In the genomic region with DNA sequence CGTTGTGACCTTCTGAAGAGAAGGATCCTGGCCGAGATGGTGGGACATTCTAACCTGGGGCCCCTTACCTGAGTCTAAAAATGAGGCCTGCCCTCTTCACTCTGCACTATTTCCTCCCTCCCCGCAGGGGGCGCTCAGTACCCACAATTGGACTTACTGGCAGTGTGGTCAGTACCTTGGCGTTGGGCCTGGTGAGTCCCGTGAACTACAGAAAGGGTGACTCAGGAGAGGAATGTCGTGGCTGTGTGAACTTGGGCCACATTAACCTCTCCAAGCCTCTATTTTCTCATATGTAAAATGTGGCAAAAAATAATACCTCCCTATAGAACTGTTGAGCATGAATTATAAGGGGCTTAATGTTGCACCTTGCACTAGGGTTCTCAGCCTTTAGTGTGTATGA, we compare ENCODE assay signal across 1 cellular context.
TF ChIP-seq lines count a peak whose summit lies in the region.

No MANE protein-coding gene starts in this region.

TF ChIP-seq in HepG2, 621 proteins besides CTCF, POLR2A, EP300 and RAD21 (continued from another document and continues in another):
- TF ChIP-seq, protein P1, sequence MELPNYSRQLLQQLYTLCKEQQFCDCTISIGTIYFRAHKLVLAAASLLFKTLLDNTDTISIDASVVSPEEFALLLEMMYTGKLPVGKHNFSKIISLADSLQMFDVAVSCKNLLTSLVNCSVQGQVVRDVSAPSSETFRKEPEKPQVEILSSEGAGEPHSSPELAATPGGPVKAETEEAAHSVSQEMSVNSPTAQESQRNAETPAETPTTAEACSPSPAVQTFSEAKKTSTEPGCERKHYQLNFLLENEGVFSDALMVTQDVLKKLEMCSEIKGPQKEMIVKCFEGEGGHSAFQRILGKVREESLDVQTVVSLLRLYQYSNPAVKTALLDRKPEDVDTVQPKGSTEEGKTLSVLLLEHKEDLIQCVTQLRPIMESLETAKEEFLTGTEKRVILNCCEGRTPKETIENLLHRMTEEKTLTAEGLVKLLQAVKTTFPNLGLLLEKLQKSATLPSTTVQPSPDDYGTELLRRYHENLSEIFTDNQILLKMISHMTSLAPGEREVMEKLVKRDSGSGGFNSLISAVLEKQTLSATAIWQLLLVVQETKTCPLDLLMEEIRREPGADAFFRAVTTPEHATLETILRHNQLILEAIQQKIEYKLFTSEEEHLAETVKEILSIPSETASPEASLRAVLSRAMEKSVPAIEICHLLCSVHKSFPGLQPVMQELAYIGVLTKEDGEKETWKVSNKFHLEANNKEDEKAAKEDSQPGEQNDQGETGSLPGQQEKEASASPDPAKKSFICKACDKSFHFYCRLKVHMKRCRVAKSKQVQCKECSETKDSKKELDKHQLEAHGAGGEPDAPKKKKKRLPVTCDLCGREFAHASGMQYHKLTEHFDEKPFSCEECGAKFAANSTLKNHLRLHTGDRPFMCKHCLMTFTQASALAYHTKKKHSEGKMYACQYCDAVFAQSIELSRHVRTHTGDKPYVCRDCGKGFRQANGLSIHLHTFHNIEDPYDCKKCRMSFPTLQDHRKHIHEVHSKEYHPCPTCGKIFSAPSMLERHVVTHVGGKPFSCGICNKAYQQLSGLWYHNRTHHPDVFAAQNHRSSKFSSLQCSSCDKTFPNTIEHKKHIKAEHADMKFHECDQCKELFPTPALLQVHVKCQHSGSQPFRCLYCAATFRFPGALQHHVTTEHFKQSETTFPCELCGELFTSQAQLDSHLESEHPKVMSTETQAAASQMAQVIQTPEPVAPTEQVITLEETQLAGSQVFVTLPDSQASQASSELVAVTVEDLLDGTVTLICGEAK (IDR thresholded peaks at IDR 0.05), result no peak
- TF ChIP-seq, protein P1 (CRISPR knock-in tag; IDR thresholded peaks at IDR 0.05), result no peak; the same call in 1 of the 2 replicates
- TF ChIP-seq ATF4 (CRISPR knock-in tag; IDR thresholded peaks at IDR 0.05) (no peak), GABPA (IDR thresholded peaks at IDR 0.05; ENCODE audit: low read depth, low read length) (no peak), GABPA (CRISPR knock-in tag; IDR thresholded peaks at IDR 0.05; ENCODE audit: low read depth) (peak; percentile 33; the same call in 1 of the 2 replicates), ZNF572 (CRISPR knock-in tag; IDR thresholded peaks at IDR 0.05) (no peak), ZNF430 (CRISPR knock-in tag; IDR thresholded peaks at IDR 0.05) (no peak), HMGXB4 (CRISPR knock-in tag; IDR thresholded peaks at IDR 0.05; ENCODE audit: borderline replicate concordance in 1 of 2, low read depth in 1 of 2) (peak; percentile 78 to 89; a peak in 3 of 4 replicates), ZNF263 (CRISPR knock-in tag; IDR thresholded peaks at IDR 0.05) (0 out of 2 replicates have a peak, but pooled peaks have one; percentile 54), ZSCAN31 (CRISPR knock-in tag; IDR thresholded peaks at IDR 0.05; ENCODE audit: low read depth) (no peak), IRX3 (CRISPR knock-in tag; IDR thresholded peaks at IDR 0.05; ENCODE audit: borderline replicate concordance, low read depth) (no peak), ZNF207 (IDR thresholded peaks at IDR 0.05; ENCODE audit: borderline replicate concordance) (no peak), THAP11 (CRISPR knock-in tag; IDR thresholded peaks at IDR 0.05) (peak; percentile 74), KLF12 (CRISPR knock-in tag; IDR thresholded peaks at IDR 0.05; ENCODE audit: borderline replicate concordance) (no peak), RFX1 (IDR thresholded peaks at IDR 0.05) (no peak), ATF7-NPFF (CRISPR knock-in tag; IDR thresholded peaks at IDR 0.05; ENCODE audit: low read depth) (no peak), ZNF329 (CRISPR knock-in tag; IDR thresholded peaks at IDR 0.05; ENCODE audit: low read depth) (no peak), HOXA3 (CRISPR knock-in tag; IDR thresholded peaks at IDR 0.05) (peak; percentile 51; the same call in 1 of the 2 replicates), ZNF713 (CRISPR knock-in tag; IDR thresholded peaks at IDR 0.05) (no peak), ZNF552 (CRISPR knock-in tag; IDR thresholded peaks at IDR 0.05; ENCODE audit: borderline replicate concordance) (no peak), PHB2 (IDR thresholded peaks at IDR 0.05; ENCODE audit: partially characterized antibody) (no peak), ZNF7 (CRISPR knock-in tag; IDR thresholded peaks at IDR 0.05) (no peak), ZBTB7B (CRISPR knock-in tag; IDR thresholded peaks at IDR 0.05) (no peak; the same call in 1 of the 2 replicates), ZNF558 (CRISPR knock-in tag; IDR thresholded peaks at IDR 0.05; ENCODE audit: borderline replicate concordance) (no peak), SUZ12 (IDR thresholded peaks at IDR 0.05; ENCODE audit: low read depth, low read length) (no peak), ZNF253 (CRISPR knock-in tag; IDR thresholded peaks at IDR 0.05; ENCODE audit: borderline replicate concordance) (no peak), BCLAF1 (IDR thresholded peaks at IDR 0.05) (no peak), MAFF (IDR thresholded peaks at IDR 0.05; ENCODE audit: low read depth, low read length) (0 out of 2 replicates have a peak, but pooled peaks have one; percentile 4), CENPT (CRISPR knock-in tag; IDR thresholded peaks at IDR 0.05; ENCODE audit: low read depth) (no peak), JUNB (CRISPR knock-in tag; IDR thresholded peaks at IDR 0.05; ENCODE audit: borderline replicate concordance) (no peak), ZNF484 (CRISPR knock-in tag; IDR thresholded peaks at IDR 0.05; ENCODE audit: borderline replicate concordance, low read depth) (no peak), KAT2B (IDR thresholded peaks at IDR 0.05; ENCODE audit: borderline replicate concordance, low read depth, low read length) (no peak), ELF4 (CRISPR knock-in tag; IDR thresholded peaks at IDR 0.05; ENCODE audit: borderline replicate concordance) (no peak), CBX2 (IDR thresholded peaks at IDR 0.05; ENCODE audit: low read depth, low read length) (no peak), CBX2 (CRISPR knock-in tag; IDR thresholded peaks at IDR 0.05; ENCODE audit: low read depth) (no peak), FOXK1 (CRISPR knock-in tag; IDR thresholded peaks at IDR 0.05; ENCODE audit: borderline replicate concordance, low read depth) (peak; percentile 50; the same call in 1 of the 2 replicates), SALL2 (CRISPR knock-in tag; IDR thresholded peaks at IDR 0.05) (peak; percentile 81; the same call in 1 of the 2 replicates), KDM5B (CRISPR knock-in tag; IDR thresholded peaks at IDR 0.05; ENCODE audit: borderline replicate concordance) (0 out of 2 replicates have a peak, but pooled peaks have one; percentile 31), KDM5A (IDR thresholded peaks at IDR 0.05; ENCODE audit: borderline replicate concordance, low read length) (no peak), NFKBIZ (CRISPR knock-in tag; IDR thresholded peaks at IDR 0.05) (0 out of 2 replicates have a peak, but pooled peaks have one; percentile 72), SALL1 (CRISPR knock-in tag; IDR thresholded peaks at IDR 0.05) (peak; percentile 70; the same call in 1 of the 2 replicates), SRSF1 (optimal IDR thresholded peaks at IDR 0.05; ENCODE audit: low read depth, low read length) (no peak), ZNF354B (CRISPR knock-in tag; IDR thresholded peaks at IDR 0.05) (no peak), ZNF790 (CRISPR knock-in tag; IDR thresholded peaks at IDR 0.05; ENCODE audit: borderline replicate concordance) (no peak), SNAPC2 (CRISPR knock-in tag; IDR thresholded peaks at IDR 0.05) (no peak), POLR2AphosphoS2 (IDR thresholded peaks at IDR 0.05; ENCODE audit: low read depth, low read length) (no peak), ZNF224 (CRISPR knock-in tag; IDR thresholded peaks at IDR 0.05) (no peak)
- TF ChIP-seq, protein P2, sequence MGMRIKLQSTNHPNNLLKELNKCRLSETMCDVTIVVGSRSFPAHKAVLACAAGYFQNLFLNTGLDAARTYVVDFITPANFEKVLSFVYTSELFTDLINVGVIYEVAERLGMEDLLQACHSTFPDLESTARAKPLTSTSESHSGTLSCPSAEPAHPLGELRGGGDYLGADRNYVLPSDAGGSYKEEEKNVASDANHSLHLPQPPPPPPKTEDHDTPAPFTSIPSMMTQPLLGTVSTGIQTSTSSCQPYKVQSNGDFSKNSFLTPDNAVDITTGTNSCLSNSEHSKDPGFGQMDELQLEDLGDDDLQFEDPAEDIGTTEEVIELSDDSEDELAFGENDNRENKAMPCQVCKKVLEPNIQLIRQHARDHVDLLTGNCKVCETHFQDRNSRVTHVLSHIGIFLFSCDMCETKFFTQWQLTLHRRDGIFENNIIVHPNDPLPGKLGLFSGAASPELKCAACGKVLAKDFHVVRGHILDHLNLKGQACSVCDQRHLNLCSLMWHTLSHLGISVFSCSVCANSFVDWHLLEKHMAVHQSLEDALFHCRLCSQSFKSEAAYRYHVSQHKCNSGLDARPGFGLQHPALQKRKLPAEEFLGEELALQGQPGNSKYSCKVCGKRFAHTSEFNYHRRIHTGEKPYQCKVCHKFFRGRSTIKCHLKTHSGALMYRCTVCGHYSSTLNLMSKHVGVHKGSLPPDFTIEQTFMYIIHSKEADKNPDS (CRISPR knock-in tag; IDR thresholded peaks at IDR 0.05), result no peak
